ENCODE assay signal across 18 cellular contexts in the genomic region with DNA sequence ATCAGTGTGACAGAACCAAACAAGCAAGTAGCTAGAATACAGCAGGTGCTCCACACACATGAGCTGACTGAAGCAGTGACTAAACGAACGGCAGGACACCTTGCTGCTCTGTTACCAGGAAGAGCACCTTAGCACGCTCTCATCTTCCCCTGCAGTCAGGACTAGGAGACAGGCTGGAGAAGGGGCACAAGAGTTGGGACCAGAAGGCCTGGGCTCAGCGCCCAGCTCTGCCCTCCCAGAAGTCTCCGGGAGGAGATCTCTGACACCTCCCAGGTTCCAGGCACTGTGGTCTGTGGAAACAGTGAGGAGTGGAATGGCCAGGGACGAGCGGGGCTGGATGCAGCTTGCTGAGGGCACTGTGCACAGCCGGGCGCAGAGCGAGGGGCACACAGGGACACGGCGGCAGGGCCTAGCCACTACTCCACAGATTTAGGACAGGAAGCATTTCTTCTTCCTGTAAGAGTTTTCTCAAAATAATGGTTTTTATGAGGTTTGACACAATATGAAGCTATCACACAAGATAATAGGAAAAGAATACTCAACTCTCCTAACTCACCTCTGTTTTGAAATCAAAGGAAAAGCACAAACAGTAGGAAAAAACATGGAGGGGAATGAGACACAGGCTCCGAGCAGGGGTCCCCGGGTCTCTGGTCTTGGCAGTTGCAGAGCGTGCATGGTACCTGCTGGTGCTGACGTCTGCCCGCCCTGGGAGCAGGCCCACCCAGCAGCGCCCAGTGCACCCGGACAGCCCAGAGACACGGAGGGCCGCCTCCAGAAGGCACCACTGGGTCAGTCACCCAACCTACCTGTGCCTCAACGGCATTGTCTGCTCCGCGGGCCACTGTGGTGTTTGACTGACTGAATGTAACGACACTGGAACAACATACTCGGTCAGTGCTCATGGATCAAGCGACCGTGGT.
"Had no signal": no experiment of that assay in that cellular context is flagged by ENCODE, and none has a peak within 500 bp of the region (broad histone marks: within the 10 kb centered on the region; RNA-seq: fewer than 3 reads in every experiment).

No MANE protein-coding gene starts in this region.

- H3K4me1 ChIP-seq: heart left ventricle, spleen had no signal

- H3K27me3 Mint-ChIP-seq: central memory CD8-positive, alpha-beta T cell; dendritic cell treated with granulocyte-macrophage colony-stimulating factor and Interleukin-4, amounts not matched to agents 40 ng/mL and 50 ng/mL, for 4 days; memory B cell; stimulated activated memory B cell treated with anti-CD40 and anti-IgM and Interleukin-4, amounts not matched to agents 10 μg/mL and 1 μg/mL and 100 μg/mL, for 72 hours; stimulated activated naive CD8-positive, alpha-beta T cell treated with anti-CD3 and anti-CD28 coated beads, Interleukin-15, Interleukin-2, amounts not matched to agents 100 ng/mL and 50 ng/mL, for 24 hours had no signal

- H3K27ac Mint-ChIP-seq: dendritic cell treated with granulocyte-macrophage colony-stimulating factor and Interleukin-4, amounts not matched to agents 40 ng/mL and 50 ng/mL, for 4 days; mesothelial cell of epicardium; natural killer cell; stimulated activated memory B cell treated with anti-CD40 and anti-IgM and Interleukin-4, amounts not matched to agents 10 μg/mL and 1 μg/mL and 100 μg/mL, for 72 hours; stimulated activated naive CD8-positive, alpha-beta T cell treated with anti-CD3 and anti-CD28 coated beads, Interleukin-15, Interleukin-2, amounts not matched to agents 100 ng/mL and 50 ng/mL, for 24 hours had no signal

- H3K27me3 ChIP-seq: heart left ventricle, spleen, tibial artery had no signal

- H3K4me3 Mint-ChIP-seq: central memory CD8-positive, alpha-beta T cell; dendritic cell treated with granulocyte-macrophage colony-stimulating factor and Interleukin-4, amounts not matched to agents 40 ng/mL and 50 ng/mL, for 4 days; memory B cell; mesothelial cell of epicardium; natural killer cell; stimulated activated memory B cell treated with anti-CD40 and anti-IgM and Interleukin-4, amounts not matched to agents 10 μg/mL and 1 μg/mL and 100 μg/mL, for 72 hours; stimulated activated naive CD8-positive, alpha-beta T cell treated with anti-CD3 and anti-CD28 coated beads, Interleukin-15, Interleukin-2, amounts not matched to agents 100 ng/mL and 50 ng/mL, for 24 hours had no signal

- H3K27ac ChIP-seq: heart left ventricle, spleen, tibial artery had no signal

- ATAC-seq: natural killer cell; sciatic nerve; stimulated activated memory B cell treated with anti-CD40 and anti-IgM and Interleukin-4, amounts not matched to agents 10 μg/mL and 1 μg/mL and 100 μg/mL, for 72 hours had no signal

- H3K4me1 Mint-ChIP-seq: central memory CD8-positive, alpha-beta T cell; mesothelial cell of epicardium; natural killer cell; stimulated activated memory B cell treated with anti-CD40 and anti-IgM and Interleukin-4, amounts not matched to agents 10 μg/mL and 1 μg/mL and 100 μg/mL, for 72 hours had no signal

- H3K9me3 Mint-ChIP-seq: central memory CD8-positive, alpha-beta T cell; dendritic cell treated with granulocyte-macrophage colony-stimulating factor and Interleukin-4, amounts not matched to agents 40 ng/mL and 50 ng/mL, for 4 days; memory B cell; mesothelial cell of epicardium; natural killer cell; stimulated activated memory B cell treated with anti-CD40 and anti-IgM and Interleukin-4, amounts not matched to agents 10 μg/mL and 1 μg/mL and 100 μg/mL, for 72 hours; stimulated activated naive CD8-positive, alpha-beta T cell treated with anti-CD3 and anti-CD28 coated beads, Interleukin-15, Interleukin-2, amounts not matched to agents 100 ng/mL and 50 ng/mL, for 24 hours had no signal

- DNase-seq: erythroblast; foreskin melanocyte; heart left ventricle; hippocampal formation; kidney glomerular epithelial cell; natural killer cell; spleen; stimulated activated CD4-positive, alpha-beta T cell treated with anti-CD3 and anti-CD28 coated beads, Interleukin-15, amount 100 ng/mL, for 24 hours; stimulated activated CD4-positive, alpha-beta T cell treated with anti-CD3 and anti-CD28 coated beads, Interleukin-1b, Interleukin-23, amount 100 ng/mL, for 48 hours; stimulated activated CD4-positive, alpha-beta T cell treated with anti-CD3 and anti-CD28 coated beads, Interleukin-4, amount 100 ng/mL, for 24 hours; tibial artery had no signal

- H3K4me3 ChIP-seq: heart left ventricle, spleen, tibial artery had no signal
